ENCODE assay signal across 17 cellular contexts in genomic region chr1:214494706-214495105, GRCh38. TPM values are rescaled to one million over a fixed set of nuclear protein-coding genes. Genes with fewer than 3 reads are reported as not detected.
A peak's percentile ranks its signal among the peaks of the same experiment; 100 is the strongest.
DNase-seq lines count a peak whose midpoint lies in the region; ATAC-seq and TF ChIP-seq lines count a peak whose summit lies in the region.
"Had no signal": no experiment of that assay in that cellular context is flagged by ENCODE, and none has a peak within 500 bp of the region (broad histone marks: within the 10 kb centered on the region; RNA-seq: fewer than 3 reads in every experiment).

No MANE protein-coding gene starts in this region.

- in situ Hi-C loops in Caki2 (cut with HindIII; ENCODE audit: low pct_unique_long_range_greater_than_20kb, low sequenced_read_pairs) (no loop called here), mammary epithelial cell (cut with MboI; ENCODE audit: low sequenced_read_pairs in 2 of 2) (loop anchor here in 1 of 2 donors (10.0 kb wide), 1 partner anchor 90 kb away; no protein-coding TSS in a partner anchor)

- H3K9me3 Mint-ChIP-seq in nephron progenitor cell = no peaks in the 10 kb centered on the region
- no peaks in the 10 kb centered on the region for H3K9me3 Mint-ChIP-seq in endothelial cell (ENCODE audit: unreplicated experiment)
- H3K9me3 Mint-ChIP-seq in activated naive CD8-positive, alpha-beta T cell treated with anti-CD3 and anti-CD28 coated beads, Interleukin-2, amount 50 U/mL, for 24 hours = no peaks in the 10 kb centered on the region
- H3K9me3 Mint-ChIP-seq: dendritic cell treated with granulocyte-macrophage colony-stimulating factor and Interleukin-4, amounts not matched to agents 40 ng/mL and 50 ng/mL, for 4 days had no signal

- TF ChIP-seq EP300 in Ishikawa (IDR thresholded peaks at IDR 0.05; ENCODE audit: borderline replicate concordance) = no peak

- peak overlapping the region; percentile 78 for H3K27ac ChIP-seq in mammary epithelial cell (ENCODE audit: insufficient read depth, low read depth, low read length)
- H3K27ac ChIP-seq: adrenal gland, thyroid gland had no signal

- H4K20me1 ChIP-seq in mammary epithelial cell (ENCODE audit: insufficient read depth, low read length) = no peaks in the 10 kb centered on the region

- no peaks in the 10 kb centered on the region for H3K27me3 ChIP-seq in mammary epithelial cell (ENCODE audit: insufficient read depth, low read length)
- H3K27me3 ChIP-seq: adrenal gland, thyroid gland had no signal

- H3K4me3 Mint-ChIP-seq in nephron progenitor cell (no peak overlapping the region), endothelial cell (ENCODE audit: unreplicated experiment) (no peak overlapping the region)
- H3K4me3 Mint-ChIP-seq in activated naive CD8-positive, alpha-beta T cell treated with anti-CD3 and anti-CD28 coated beads, Interleukin-2, amount 50 U/mL, for 24 hours = no peak overlapping the region
- H3K4me3 Mint-ChIP-seq: dendritic cell treated with granulocyte-macrophage colony-stimulating factor and Interleukin-4, amounts not matched to agents 40 ng/mL and 50 ng/mL, for 4 days had no signal

- H3K9ac ChIP-seq in mammary epithelial cell (ENCODE audit: insufficient read depth, low read length) = peak overlapping the region; percentile 12

- DNase-seq in Caki2 (ENCODE audit: low read depth) (peak; percentile 88), mammary epithelial cell (peak; percentile 78), nephron progenitor cell (no peak), cerebellar cortex (ENCODE audit: low spot score) (no peak), endothelial cell (ENCODE audit: low spot score) (no peak), RKO (ENCODE audit: low spot score) (no peak)
- DNase-seq in activated naive CD8-positive, alpha-beta T cell treated with anti-CD3 and anti-CD28 coated beads, Interleukin-2, amount 50 U/mL, for 24 hours = no peak
- DNase-seq: adrenal gland, DMS79 treated with DMSO at 0.1 percent for 48 hours, mucosa of descending colon, NCI-H1417 treated with DMSO at 0.1 percent for 48 hours, NCI-H510A, OCI-M1, T-helper 1 cell, thyroid gland had no signal

- H3K4me2 ChIP-seq in mammary epithelial cell (ENCODE audit: insufficient read depth, low read depth, low read length) = peak overlapping the region; percentile 65

- no peak for TF ChIP-seq RAD21 in Ishikawa (IDR thresholded peaks at IDR 0.05; ENCODE audit: low read depth)

- WGBS in mammary epithelial cell (ENCODE audit: low coverage, missing lambda C conversion rate) = 0% methylated on average over 2 of the region's 2 CpGs

- ATAC-seq in activated naive CD8-positive, alpha-beta T cell treated with anti-CD3 and anti-CD28 coated beads, Interleukin-2, amount 50 U/mL, for 24 hours = no peak
- ATAC-seq: mucosa of descending colon had no signal

- H3K4me1 ChIP-seq in mammary epithelial cell (ENCODE audit: insufficient read depth, low read length) = peaks cover 30% of the 10 kb centered on the region
- H3K4me1 ChIP-seq: thyroid gland had no signal

- dilution Hi-C loops in mammary epithelial cell (cut with HindIII; ENCODE audit: low sequenced_read_pairs) = no loop called here

- H3K4me3 ChIP-seq in mammary epithelial cell (replicated peaks in 1 of 3; ENCODE audit: insufficient read depth in 1 of 3, low read depth in 2 of 3, low read length in 3 of 3) = no peak overlapping the region
- H3K4me3 ChIP-seq: adrenal gland, mucosa of descending colon, thyroid gland had no signal

- CTCF ChIA-PET in mammary epithelial cell (lab: Charles Lee; ENCODE audit: low non-redundant PET) = no interaction called here

- intact Hi-C loops in mammary epithelial cell (cut with micrococcal nuclease) = loop anchor here (1.0 kb wide), 1 partner anchor 17 kb away; no protein-coding TSS in a partner anchor

- TF ChIP-seq CTCF in mammary epithelial cell (conservative IDR thresholded peaks at IDR 0.05 in 1 of 2, IDR thresholded peaks at IDR 0.05 in 1 of 2; ENCODE audit: extremely low read depth in 1 of 2, insufficient read depth in 1 of 2, low read depth in 1 of 2, low read length in 2 of 2) = no peak
- no peak for TF ChIP-seq CTCF in nephron progenitor cell (IDR thresholded peaks at IDR 0.05)
- TF ChIP-seq CTCF in endothelial cell (IDR thresholded peaks at IDR 0.05; ENCODE audit: unreplicated experiment) = no peak

- H3K36me3 Mint-ChIP-seq in nephron progenitor cell (ENCODE audit: low read depth) (peaks cover 40% of the 10 kb centered on the region), endothelial cell (ENCODE audit: low read depth, unreplicated experiment) (no peaks in the 10 kb centered on the region)
- no peaks in the 10 kb centered on the region for H3K36me3 Mint-ChIP-seq in activated naive CD8-positive, alpha-beta T cell treated with anti-CD3 and anti-CD28 coated beads, Interleukin-2, amount 50 U/mL, for 24 hours (ENCODE audit: low read depth)

- peaks cover 52% of the 10 kb centered on the region for H3K4me1 Mint-ChIP-seq in nephron progenitor cell
- H3K4me1 Mint-ChIP-seq in endothelial cell (ENCODE audit: unreplicated experiment) = peaks cover 26% of the 10 kb centered on the region
- H3K4me1 Mint-ChIP-seq in activated naive CD8-positive, alpha-beta T cell treated with anti-CD3 and anti-CD28 coated beads, Interleukin-2, amount 50 U/mL, for 24 hours = no peaks in the 10 kb centered on the region

- H2AFZ ChIP-seq in mammary epithelial cell (ENCODE audit: low read depth, low read length) = no peak overlapping the region

- no TSS peak for BruUV-seq in mammary epithelial cell (replicated peaks; lab: Mats Ljungman, UMichigan)

- H3K27me3 Mint-ChIP-seq in nephron progenitor cell (ENCODE audit: low read depth, poor library complexity) = no peaks in the 10 kb centered on the region
- H3K27me3 Mint-ChIP-seq in endothelial cell (ENCODE audit: unreplicated experiment) = no peaks in the 10 kb centered on the region
- H3K27me3 Mint-ChIP-seq in activated naive CD8-positive, alpha-beta T cell treated with anti-CD3 and anti-CD28 coated beads, Interleukin-2, amount 50 U/mL, for 24 hours = peaks cover 25% of the 10 kb centered on the region

- H3K27ac Mint-ChIP-seq in nephron progenitor cell (peak overlapping the region; percentile 6), endothelial cell (ENCODE audit: unreplicated experiment) (no peak overlapping the region)
- no peak overlapping the region for H3K27ac Mint-ChIP-seq in activated naive CD8-positive, alpha-beta T cell treated with anti-CD3 and anti-CD28 coated beads, Interleukin-2, amount 50 U/mL, for 24 hours
- H3K27ac Mint-ChIP-seq: dendritic cell treated with granulocyte-macrophage colony-stimulating factor and Interleukin-4, amounts not matched to agents 40 ng/mL and 50 ng/mL, for 4 days had no signal

- no peaks in the 10 kb centered on the region for H3K9me3 ChIP-seq in mammary epithelial cell (replicated peaks; ENCODE audit: insufficient read depth, low read length)
- H3K9me3 ChIP-seq: adrenal gland, mucosa of descending colon, thyroid gland had no signal

- H3K79me2 ChIP-seq in mammary epithelial cell (ENCODE audit: insufficient read depth, low read length) = peaks cover 96% of the 10 kb centered on the region

- no peaks in the 10 kb centered on the region for H3K36me3 ChIP-seq in mammary epithelial cell (ENCODE audit: insufficient read depth, low read length)
- H3K36me3 ChIP-seq: adrenal gland, thyroid gland had no signal

TF ChIP-seq in Ishikawa, 13 proteins besides CTCF, POLR2A, EP300 and RAD21:
- TF ChIP-seq MAX (IDR thresholded peaks at IDR 0.05) (peak; percentile 50), TEAD4 (IDR thresholded peaks at IDR 0.05) (peak; percentile 89), CREB1 (IDR thresholded peaks at IDR 0.05; ENCODE audit: low read depth) (no peak), TAF1 (IDR thresholded peaks at IDR 0.05; ENCODE audit: low read depth) (no peak), TCF12 (IDR thresholded peaks at IDR 0.05; ENCODE audit: low read depth) (no peak), USF1 (IDR thresholded peaks at IDR 0.05) (peak; percentile 65)

RNA-seq across cellular contexts. Expression of gene PTPN14, which starts 56.7 kb away (rescaled TPM):
- 22.9 and 33.0 TPM in 2 replicates for total RNA-seq in Caki2 (2014; rRNA removed; shearing (Covaris generic); ENCODE audit: low replicate concordance)
- 100 to 1,000 TPM; 152 to 157 TPM for total RNA-seq in mammary epithelial cell
- polyA plus RNA-seq in mammary epithelial cell = 52.9 TPM
- 116 TPM for polyA minus RNA-seq in mammary epithelial cell
- total RNA-seq in endothelial cell (ENCODE audit: unreplicated experiment) = 46.3 TPM

Comparison
In these comparisons a context has a peak if more than half of its experiments do, and no peak if none do; other contexts are left out.
1. DNase-seq: peak in Caki2 (single experiment) and mammary epithelial cell (single experiment); none in nephron progenitor cell (single experiment), cerebellar cortex (single experiment), endothelial cell (single experiment), activated naive CD8-positive, alpha-beta T cell treated with anti-CD3 and anti-CD28 coated beads, Interleukin-2, amount 50 U/mL, for 24 hours (single experiment) and RKO (single experiment).